In genomic region chr6:36132221-36132895, GRCh38 we compare ENCODE assay signal across 9 cellular contexts. TPM values are rescaled to one million over a fixed set of nuclear protein-coding genes. Genes with fewer than 3 reads are reported as not detected.
DNase-seq lines count a peak whose midpoint lies in the region; ATAC-seq, FAIRE-seq and TF ChIP-seq lines count a peak whose summit lies in the region.
"Had no signal": no experiment of that assay in that cellular context is flagged by ENCODE, and none has a peak within 500 bp of the region (broad histone marks: within the 10 kb centered on the region; RNA-seq: fewer than 3 reads in every experiment).

No MANE protein-coding gene starts in this region.

- H3K4me1 ChIP-seq in HepG2 (ENCODE audit: insufficient read depth, low read length), result peaks cover 59% of the 10 kb centered on the region
- H3K4me1 ChIP-seq in right lobe of liver, result peaks cover 0 to 14% (median 0%) of the 10 kb centered on the region in 4 donors
- H3K4me1 ChIP-seq in vagina, result peaks cover 24% of the 10 kb centered on the region

- peaks cover 6 to 30% of the 10 kb centered on the region in 2 experiments for H3K36me3 ChIP-seq in HepG2 (replicated peaks in 1 of 2; ENCODE audit: control insufficient read depth in 1 of 2, insufficient read depth in 2 of 2, low read length in 2 of 2)
- H3K36me3 ChIP-seq in right lobe of liver, result no peaks in the 10 kb centered on the region
- no peaks in the 10 kb centered on the region for H3K36me3 ChIP-seq in vagina
- H3K36me3 ChIP-seq in brain microvascular endothelial cell (replicated peaks), result no peaks in the 10 kb centered on the region

- 96% methylated on average over 5 of the region's 5 CpGs for WGBS in HepG2 (ENCODE audit: low lambda C conversion rate)
- WGBS in right lobe of liver (ENCODE audit: insufficient coverage, low coverage, low lambda C conversion rate, missing lambda C conversion rate), result 100% methylated on average over 2 of the region's 5 CpGs

- no peak for ATAC-seq in HepG2
- ATAC-seq in right lobe of liver, result no peak
- no peak for ATAC-seq in activated naive CD4-positive, alpha-beta T cell treated with anti-CD3 and anti-CD28 coated beads, Interleukin-2, amount 50 U/mL, for 72 hours

- H3K4me2 ChIP-seq in HepG2 (ENCODE audit: low read depth, low read length), result peak overlapping the region; percentile 100

- TF ChIP-seq RAD21 in HepG2 (CRISPR knock-in tag; IDR thresholded peaks at IDR 0.05), result no peak

- no peak for FAIRE-seq in HepG2 (lab: Jason Lieb, UNC)

- peak overlapping the region; percentile 93; the same call in 1 of the 2 replicates for H3K9ac ChIP-seq in HepG2 (ENCODE audit: insufficient read depth, low read depth, low read length)

- intact Hi-C loops in HepG2 (cut with micrococcal nuclease; ENCODE audit: unreplicated experiment) (loop anchor here (5.0 kb wide), 1 partner anchor 170 kb away; no protein-coding TSS in a partner anchor), right lobe of liver (cut with DNase I) (loop anchor here in 1 of 2 donors (10.0 kb wide), 1 partner anchor 222 kb away; no protein-coding TSS in a partner anchor), vagina (cut with DNase I) (loop anchor here (5.0 kb wide), 1 partner anchor 65 kb away; the partner anchor contains the start of gene BRPF3)

- DNase-seq in HepG2 (ENCODE audit: low spot score) (no peak), right lobe of liver (no peak), mesenteric fat pad (ENCODE audit: low spot score) (peak; percentile 60), vagina (ENCODE audit: extremely low spot score in 2 of 2) (no peak), brain microvascular endothelial cell (no peak), NCI-H524 (lab: John Stamatoyannopoulos, UW) (no peak), activated gamma-delta T cell (lab: John Stamatoyannopoulos, UW) (no peak)
- no peak for DNase-seq in activated naive CD4-positive, alpha-beta T cell treated with anti-CD3 and anti-CD28 coated beads, Interleukin-2, amount 50 U/mL, for 72 hours (ENCODE audit: low spot score in 2 of 2)
- DNase-seq: endodermal cell had no signal

- no peaks in the 10 kb centered on the region for H3K79me2 ChIP-seq in HepG2 (ENCODE audit: insufficient read depth, low read length)

- TF ChIP-seq EP300 in HepG2 (IDR thresholded peaks at IDR 0.05; ENCODE audit: low read depth in 2 of 2, low read length in 2 of 2) (no peak), HepG2 (CRISPR knock-in tag; IDR thresholded peaks at IDR 0.05; ENCODE audit: borderline replicate concordance) (no peak)

- H3K9me3 ChIP-seq in HepG2 (ENCODE audit: low read length), result no peaks in the 10 kb centered on the region
- H3K9me3 ChIP-seq in right lobe of liver, result no peaks in the 10 kb centered on the region
- no peaks in the 10 kb centered on the region for H3K9me3 ChIP-seq in vagina

- H3K27ac Mint-ChIP-seq in activated naive CD4-positive, alpha-beta T cell treated with anti-CD3 and anti-CD28 coated beads, Interleukin-2, amount 50 U/mL, for 72 hours, result peak overlapping the region; percentile 88 to 93
- H3K27ac Mint-ChIP-seq: endodermal cell had no signal

- H3K27me3 ChIP-seq in HepG2 (ENCODE audit: control insufficient read depth in 1 of 2, insufficient read depth in 2 of 2, low read length in 2 of 2), result no peaks in the 10 kb centered on the region
- H3K27me3 ChIP-seq in right lobe of liver, result no peaks in the 10 kb centered on the region
- no peaks in the 10 kb centered on the region for H3K27me3 ChIP-seq in vagina
- H3K27me3 ChIP-seq in brain microvascular endothelial cell (replicated peaks), result no peaks in the 10 kb centered on the region

- TF ChIP-seq CTCF in HepG2 (CRISPR knock-in tag; IDR thresholded peaks at IDR 0.05) (no peak; the same call in 1 of the 2 replicates), right lobe of liver (IDR thresholded peaks at IDR 0.05) (no peak), vagina (IDR thresholded peaks at IDR 0.05) (no peak), brain microvascular endothelial cell (IDR thresholded peaks at IDR 0.05; ENCODE audit: low read depth, low read length, missing control alignments) (no peak)

- no peaks in the 10 kb centered on the region for H3K9me3 Mint-ChIP-seq in activated naive CD4-positive, alpha-beta T cell treated with anti-CD3 and anti-CD28 coated beads, Interleukin-2, amount 50 U/mL, for 72 hours
- H3K9me3 Mint-ChIP-seq: endodermal cell had no signal

- no peak for TF ChIP-seq POLR2A in HepG2 (IDR thresholded peaks at IDR 0.05; ENCODE audit: insufficient read depth in 1 of 2, low read depth in 2 of 2, low read length in 2 of 2)
- TF ChIP-seq POLR2A in right lobe of liver (IDR thresholded peaks at IDR 0.05), result no peak
- TF ChIP-seq POLR2A in vagina (IDR thresholded peaks at IDR 0.05), result no peak

- no peak overlapping the region for H2AFZ ChIP-seq in HepG2 (ENCODE audit: low read length)

- H3K27ac ChIP-seq in HepG2 (ENCODE audit: extremely low read length, insufficient read depth, low read length) (no peak overlapping the region), right lobe of liver (no peak overlapping the region), vagina (peak overlapping the region; percentile 73), brain microvascular endothelial cell (no peak overlapping the region)

- CTCF ChIA-PET in HepG2 (lab: Yijun Ruan, JAX; ENCODE audit: low intra/inter-chr PET ratio, low total read pairs), result no interaction called here

- peaks cover 14% of the 10 kb centered on the region in 2 donors for H3K36me3 Mint-ChIP-seq in activated naive CD4-positive, alpha-beta T cell treated with anti-CD3 and anti-CD28 coated beads, Interleukin-2, amount 50 U/mL, for 72 hours

- H3K4me3 ChIP-seq in HepG2 (replicated peaks in 1 of 3; ENCODE audit: insufficient read depth in 1 of 3, low read depth in 2 of 3, low read length in 3 of 3) (peak overlapping the region; percentile 75 to 92 (median 75); a peak in 5 of 6 replicates), right lobe of liver (no peak overlapping the region), vagina (no peak overlapping the region), brain microvascular endothelial cell (ENCODE audit: low read depth, low read length) (no peak overlapping the region)

- no peaks in the 10 kb centered on the region for H4K20me1 ChIP-seq in HepG2 (ENCODE audit: insufficient read depth, low read length)

- POLR2A ChIA-PET in HepG2 (lab: Yijun Ruan, JAX), result interaction anchor here (1.0 to 4.3 kb wide), 18 partner anchors 8 to 717 kb away, joined by 3 to 45 read pairs (median 7); partner anchors contain the start of genes BRPF3 and MAPK14

- in situ Hi-C loops in HepG2 (cut with HindIII; ENCODE audit: extremely low pct_ligation_motif_present, low pct_unique_long_range_greater_than_20kb) (loop anchor here (5.0 kb wide), 1 partner anchor 65 kb away; the partner anchor contains the start of gene BRPF3), brain microvascular endothelial cell (cut with HindIII; ENCODE audit: low pct_ligation_motif_present, low sequenced_read_pairs) (no loop called here)

- BruUV-seq in HepG2 (replicated peaks; lab: Mats Ljungman, UMichigan), result no TSS peak

TF ChIP-seq in HepG2, 621 proteins besides CTCF, POLR2A, EP300 and RAD21 (continues in another document):
- TF ChIP-seq ZNF75D (CRISPR knock-in tag; IDR thresholded peaks at IDR 0.05; ENCODE audit: borderline replicate concordance), result 0 out of 2 replicates have a peak, but pooled peaks have one; percentile 13
- TF ChIP-seq NFE2 (CRISPR knock-in tag; IDR thresholded peaks at IDR 0.05), result no peak
- TF ChIP-seq ZNF430 (CRISPR knock-in tag; IDR thresholded peaks at IDR 0.05), result 0 out of 2 replicates have a peak, but pooled peaks have one; percentile 21
- TF ChIP-seq MED8 (CRISPR knock-in tag; IDR thresholded peaks at IDR 0.05; ENCODE audit: insufficient replicate concordance), result peak; percentile 26
- peak; percentile 9; the same call in 1 of the 2 replicates for TF ChIP-seq MTF2 (CRISPR knock-in tag; IDR thresholded peaks at IDR 0.05; ENCODE audit: borderline replicate concordance)
- TF ChIP-seq ZNF101 (CRISPR knock-in tag; IDR thresholded peaks at IDR 0.05; ENCODE audit: borderline replicate concordance, low read depth), result 0 out of 2 replicates have a peak, but pooled peaks have one; percentile 32
- no peak for TF ChIP-seq ZNF550 (CRISPR knock-in tag; IDR thresholded peaks at IDR 0.05; ENCODE audit: borderline replicate concordance)

RNA-seq across cellular contexts. Expression of gene MAPK13, which starts 2.0 kb away (rescaled TPM):
- total RNA-seq in HepG2 (2016; rRNA removed; fragmentation: Illumina TruSeq; extraction: Trizol), result 12.7 and 17.8 TPM in 2 replicates
- total RNA-seq in HepG2 (2016; cell fraction: cytosol; rRNA removed; fragmentation: Illumina TruSeq; extraction: Trizol; ENCODE audit: low read depth), result 6.7 and 7.7 TPM in 2 replicates
- total RNA-seq in HepG2 (2016; cell fraction: insoluble cytoplasmic fraction; rRNA removed; fragmentation: Illumina TruSeq; extraction: Trizol), result 13.2 and 13.6 TPM in 2 replicates
- 16.3 and 17.8 TPM in 2 replicates for total RNA-seq in HepG2 (2016; cell fraction: membrane; rRNA removed; fragmentation: Illumina TruSeq; extraction: Trizol)
- 12.2 and 12.8 TPM in 2 replicates for total RNA-seq in HepG2 (2016; cell fraction: nucleus; rRNA removed; fragmentation: Illumina TruSeq; extraction: Trizol)
- 43.4 and 48.6 TPM in 2 replicates for polyA plus RNA-seq in HepG2 (2011; rRNA removed)
- polyA plus RNA-seq in HepG2 (2011; cell fraction: cytosol; rRNA removed), result 29.8 and 31.4 TPM in 2 replicates
- 203 and 226 TPM in 2 replicates for polyA plus RNA-seq in HepG2 (2011; cell fraction: nucleus; rRNA removed)
- polyA plus RNA-seq in HepG2 (2012), result 27.9 and 35.1 TPM in 2 replicates
- 19.7 and 23.2 TPM in 2 replicates for polyA plus RNA-seq in HepG2 (2016; cell fraction: cytosol; fragmentation: Illumina TruSeq; extraction: Trizol; ENCODE audit: low read depth)
- polyA plus RNA-seq in HepG2 (2016; cell fraction: insoluble cytoplasmic fraction; fragmentation: Illumina TruSeq; extraction: Trizol; ENCODE audit: low read depth), result 26.4 and 34.1 TPM in 2 replicates
- 27.6 and 29.3 TPM in 2 replicates for polyA plus RNA-seq in HepG2 (2016; cell fraction: membrane; fragmentation: Illumina TruSeq; extraction: Trizol; ENCODE audit: low read depth)
- polyA plus RNA-seq in HepG2 (2016; cell fraction: nucleus; fragmentation: Illumina TruSeq; extraction: Trizol; ENCODE audit: insufficient read depth, low read depth), result 36.0 and 42.2 TPM in 2 replicates
- 3.1 and 49.1 TPM in 2 replicates for polyA minus RNA-seq in HepG2 (2011; rRNA and poly(A)+ RNA removed; ENCODE audit: low replicate concordance)
- polyA minus RNA-seq in HepG2 (2011; cell fraction: cytosol; rRNA and poly(A)+ RNA removed), result 16.3 and 18.6 TPM in 2 replicates
- 30.6 and 42.0 TPM in 2 replicates for polyA minus RNA-seq in HepG2 (2011; cell fraction: nucleus; rRNA and poly(A)+ RNA removed)
- 1 to 10 TPM; 2.2 to 5.0 (median 3.0) TPM for total RNA-seq in right lobe of liver
- 10 to 100 TPM; 33.6 to 58.9 TPM for total RNA-seq in activated naive CD4-positive, alpha-beta T cell treated with anti-CD3 and anti-CD28 coated beads, Interleukin-2, amount 50 U/mL, for 72 hours
- total RNA-seq in mesenteric fat pad, result 12.2 TPM
- 21.9 TPM for total RNA-seq in vagina

Comparison
In these comparisons a context has a peak if more than half of its experiments do, and no peak if none do; other contexts are left out.
1. H3K4me3 ChIP-seq: peak in HepG2 (3 of 3); none in right lobe of liver (0 of 3), vagina (0 of 2) and brain microvascular endothelial cell (single experiment).